In the genomic region with DNA sequence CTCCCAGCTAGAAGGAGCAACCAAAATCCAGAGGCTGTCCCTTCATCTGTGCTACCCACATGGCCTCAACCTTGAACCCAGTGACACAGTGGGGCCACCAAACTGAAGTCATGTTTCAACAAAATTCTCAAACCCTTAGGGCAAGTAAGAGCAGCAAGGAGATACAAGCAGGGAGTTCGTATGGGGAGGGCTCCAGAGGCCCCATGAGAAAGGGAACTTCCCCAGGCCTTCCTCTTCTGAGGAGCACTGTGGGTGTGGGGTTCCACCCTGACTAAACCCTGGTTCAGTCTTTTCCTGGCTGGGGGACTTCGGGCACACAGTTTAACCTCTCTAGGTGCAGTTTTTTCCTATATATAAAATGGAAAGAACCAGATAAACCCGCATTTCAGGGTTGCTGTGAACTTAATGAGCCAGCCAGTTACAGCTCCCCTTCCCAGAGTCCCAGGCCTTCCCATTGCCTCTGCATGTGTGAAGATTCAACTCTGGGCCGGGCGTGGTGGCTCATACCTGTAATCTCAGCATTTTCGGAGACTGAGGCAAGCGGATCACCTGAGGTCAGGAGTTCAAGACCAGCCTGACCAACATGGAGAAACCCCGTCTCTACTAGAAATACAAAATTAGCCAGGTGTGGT, we compare ENCODE assay signal across 8 cellular contexts. TPM values are rescaled to one million over a fixed set of nuclear protein-coding genes. Genes with fewer than 3 reads are reported as not detected.
DNase-seq lines count a peak whose midpoint lies in the region; ATAC-seq and TF ChIP-seq lines count a peak whose summit lies in the region.

No MANE protein-coding gene starts in this region.

- H3K4me3 Mint-ChIP-seq in central memory CD8-positive, alpha-beta T cell: no peak overlapping the region

- peak; percentile 64 for DNase-seq in ELF-1 (ENCODE audit: low read depth, low spot score)
- DNase-seq in PC-9: peak; percentile 17 to 59
- no peak for DNase-seq in central memory CD8-positive, alpha-beta T cell (ENCODE audit: low spot score in 2 of 2)
- peak; percentile 56 for DNase-seq in posterior vena cava (ENCODE audit: low spot score)
- DNase-seq in NCI-H146 (lab: John Stamatoyannopoulos, UW): no peak
- DNase-seq in NCI-H2171 treated with DMSO at 0.1 percent for 48 hours (lab: John Stamatoyannopoulos, UW): no peak
- DNase-seq in DMS 273 (lab: John Stamatoyannopoulos, UW; ENCODE audit: unreplicated experiment): no peak
- no peak for DNase-seq in erythroblast (lab: John Stamatoyannopoulos, UW)

- no peaks in the 10 kb centered on the region for H3K27me3 ChIP-seq in PC-9 (ENCODE audit: insufficient read depth, low read depth)

- no peaks in the 10 kb centered on the region for H3K9me2 ChIP-seq in PC-9 (ENCODE audit: insufficient read depth)

- no peaks in the 10 kb centered on the region for H3K27me3 Mint-ChIP-seq in central memory CD8-positive, alpha-beta T cell

- H3K36me3 ChIP-seq in PC-9 (ENCODE audit: low read depth): no peaks in the 10 kb centered on the region

- peaks cover 7% of the 10 kb centered on the region for H3K36me3 Mint-ChIP-seq in central memory CD8-positive, alpha-beta T cell (ENCODE audit: insufficient read depth)

- H3K79me2 ChIP-seq in PC-9 (ENCODE audit: low read depth): no peaks in the 10 kb centered on the region

- POLR2A ChIA-PET in PC-9 (lab: Charles Lee; ENCODE audit: unreplicated experiment): interaction anchor here (0.7 kb wide), 1 partner anchor 11 kb away, joined by 3 read pairs; no protein-coding TSS in a partner anchor

- peak overlapping the region; percentile 49 for H3K27ac Mint-ChIP-seq in central memory CD8-positive, alpha-beta T cell (ENCODE audit: low read depth)

- no peaks in the 10 kb centered on the region for H3K9me3 ChIP-seq in PC-9 (ENCODE audit: insufficient read depth, low read depth)

- intact Hi-C loops in PC-9 (cut with micrococcal nuclease; ENCODE audit: unreplicated experiment) (no loop called here), posterior vena cava (cut with DNase I) (no loop called here)

- H3K4me3 ChIP-seq in PC-9: no peak overlapping the region

- H4K20me1 ChIP-seq in PC-9 (ENCODE audit: insufficient read depth): no peaks in the 10 kb centered on the region

- TF ChIP-seq CTCF in PC-9 (conservative IDR thresholded peaks at IDR 0.05): no peak

- ATAC-seq in central memory CD8-positive, alpha-beta T cell (replicated peaks; ENCODE audit: extremely low read depth, poor library complexity, severe bottlenecking): no peak

- peak overlapping the region; percentile 61 for H3K27ac ChIP-seq in PC-9

- peaks cover 33% of the 10 kb centered on the region for H3K4me1 Mint-ChIP-seq in central memory CD8-positive, alpha-beta T cell

- H3K9me3 Mint-ChIP-seq in central memory CD8-positive, alpha-beta T cell: no peaks in the 10 kb centered on the region

- no peak overlapping the region for H2AFZ ChIP-seq in PC-9

- H3F3A ChIP-seq in PC-9 (ENCODE audit: insufficient read depth, low read depth): peaks cover 12% of the 10 kb centered on the region; the same call in 1 of the 2 replicates

- BruUV-seq in PC-9 (replicated peaks; lab: Mats Ljungman, UMichigan): no TSS peak

- peak overlapping the region; percentile 52 for H3K4me2 ChIP-seq in PC-9

- TF ChIP-seq POLR2A in erythroblast (IDR thresholded peaks at IDR 0.05; ENCODE audit: low read length): no peak

- H3K4me1 ChIP-seq in PC-9 (replicated peaks; ENCODE audit: insufficient read depth): peaks cover 25% of the 10 kb centered on the region

- CTCF ChIA-PET in PC-9 (lab: Charles Lee): no interaction called here

RNA-seq across cellular contexts. Expression of a gene that starts 8.0 kb away (rescaled TPM):
- total RNA-seq in PC-9 (2021): 3.1 and 10.7 TPM in 2 replicates
- 10 to 100 TPM; 21.0 to 34.7 TPM for total RNA-seq in posterior vena cava

RNA-seq across cellular contexts. Expression of a gene that starts 33.8 kb away (rescaled TPM):
- 29.2 and 38.4 TPM in 2 replicates for total RNA-seq in PC-9 (2021)
- total RNA-seq in posterior vena cava: 10 to 100 TPM; 27.9 to 29.6 TPM

RNA-seq across cellular contexts. Expression of a gene that starts 50.0 kb away (rescaled TPM):
- 21.1 and 29.1 TPM in 2 replicates for total RNA-seq in PC-9 (2021)
- 10 to 100 TPM; 20.8 to 21.1 TPM for total RNA-seq in posterior vena cava

Comparison
In these comparisons a context has a peak if more than half of its experiments do, and no peak if none do; other contexts are left out.
1. DNase-seq: peak in ELF-1 (single experiment), PC-9 (2 of 2) and posterior vena cava (single experiment); none in central memory CD8-positive, alpha-beta T cell (0 of 2), NCI-H146 (single experiment), NCI-H2171 treated with DMSO at 0.1 percent for 48 hours (single experiment), DMS 273 (single experiment) and erythroblast (0 of 2).